ENCODE assay signal across 9 cellular contexts in genomic region chr3:62131620-62132019, GRCh38.
A peak's percentile ranks its signal among the peaks of the same experiment; 100 is the strongest.
DNase-seq lines count a peak whose midpoint lies in the region; ATAC-seq, FAIRE-seq and TF ChIP-seq lines count a peak whose summit lies in the region.
"Had no signal": no experiment of that assay in that cellular context is flagged by ENCODE, and none has a peak within 500 bp of the region (broad histone marks: within the 10 kb centered on the region; RNA-seq: fewer than 3 reads in every experiment).

No MANE protein-coding gene starts in this region.

- in situ Hi-C loops in IMR-90 (cut with MboI; ENCODE audit: low sequenced_read_pairs) = no loop called here
- in situ Hi-C loops in GM12878 (cut with MboI) = no loop called here

- H3K9me3 ChIP-seq in IMR-90 (ENCODE audit: control insufficient read depth, insufficient read depth, low read length) (no peaks in the 10 kb centered on the region), GM12878 (replicated peaks; ENCODE audit: control insufficient read depth, insufficient read depth, low read length) (no peaks in the 10 kb centered on the region)

- H3K4me3 ChIP-seq in AG10803 (ENCODE audit: low read length) (no peak overlapping the region), IMR-90 (ENCODE audit: insufficient read depth, low read depth, low read length) (no peak overlapping the region), GM12878 (no peak overlapping the region)
- H3K4me3 ChIP-seq: SK-N-MC had no signal

- H3K18ac ChIP-seq in IMR-90 (ENCODE audit: low read depth, low read length) = no peak overlapping the region

- H3K36me3 ChIP-seq in IMR-90 (ENCODE audit: control insufficient read depth, insufficient read depth, low read length) (no peaks in the 10 kb centered on the region; the same call in 1 of the 2 replicates), GM12878 (ENCODE audit: control insufficient read depth in 2 of 2, insufficient read depth in 2 of 2, low read length in 1 of 2) (no peaks in the 10 kb centered on the region)

- 0 out of 2 replicates have a peak, but pooled peaks cover 3% of the 10 kb centered on the region for H3K9me1 ChIP-seq in IMR-90 (ENCODE audit: insufficient read depth, low read length)

- dilution Hi-C loops in IMR-90 (cut with HindIII; ENCODE audit: low sequenced_read_pairs, unreplicated experiment) = no loop called here

- H4K20me1 ChIP-seq in IMR-90 (ENCODE audit: insufficient read depth, low read length) = no peaks in the 10 kb centered on the region
- no peaks in the 10 kb centered on the region for H4K20me1 ChIP-seq in GM12878 (ENCODE audit: control insufficient read depth, insufficient read depth)

- no peak overlapping the region for H3K9ac ChIP-seq in IMR-90 (ENCODE audit: low read depth, low read length)
- no peak overlapping the region for H3K9ac ChIP-seq in GM12878 (ENCODE audit: control insufficient read depth, insufficient read depth, low read length)

- H3K4me1 ChIP-seq in IMR-90 (ENCODE audit: control insufficient read depth, insufficient read depth, low read length) (no peaks in the 10 kb centered on the region), GM12878 (ENCODE audit: control insufficient read depth, insufficient read depth, low read length) (no peaks in the 10 kb centered on the region)

- H3K27ac ChIP-seq in IMR-90 (ENCODE audit: insufficient read depth, low read length) = no peak overlapping the region
- H3K27ac ChIP-seq in GM12878 (ENCODE audit: control insufficient read depth, insufficient read depth) = no peak overlapping the region
- H3K27ac ChIP-seq: SK-N-MC had no signal

- CTCF ChIA-PET in IMR-90 (lab: Yijun Ruan, JAX) = interaction anchor here (1.1 kb wide), 1 partner anchor 567 kb away, joined by 4 read pairs; no protein-coding TSS in a partner anchor
- CTCF ChIA-PET in GM12878 (lab: Yijun Ruan, JAX) = interaction anchor here (1.0 to 3.0 kb wide), 20 partner anchors 10 to 567 kb away, joined by 3 to 51 read pairs (median 4); no protein-coding TSS in a partner anchor

- no peak overlapping the region for H2AK9ac ChIP-seq in IMR-90 (replicated peaks; ENCODE audit: low read depth, low read length, poor library complexity)

- peak; percentile 10 for DNase-seq in AG10803 (ENCODE audit: low read depth)
- DNase-seq in IMR-90 = peak; percentile 11
- DNase-seq in GM12878 (ENCODE audit: low read depth, low spot score) = no peak
- DNase-seq in left lobe of liver (ENCODE audit: low spot score) = no peak
- no peak for DNase-seq in stimulated activated CD4-positive, alpha-beta T cell treated with anti-CD3 and anti-CD28 coated beads, Interleukin-2, amount 100 ng/mL, for 48 hours
- DNase-seq in activated T-cell treated with anti-CD3 and anti-CD28 coated beads, Interleukin-2, amount 50 U/mL, for 48 hours = no peak
- DNase-seq in HuH-7 (ENCODE audit: low spot score) = no peak

- TF ChIP-seq POLR2A in IMR-90 (IDR thresholded peaks at IDR 0.05; ENCODE audit: low read depth, low read length) = no peak
- no peak for TF ChIP-seq POLR2A in GM12878 (IDR thresholded peaks at IDR 0.05; ENCODE audit: low read depth, low read length)

- no peak for TF ChIP-seq EP300 in GM12878 (IDR thresholded peaks at IDR 0.05; ENCODE audit: borderline replicate concordance in 1 of 2, control insufficient read depth in 1 of 2, low read depth in 2 of 2, low read length in 2 of 2)

- H3K79me1 ChIP-seq in IMR-90 (ENCODE audit: low read depth in 1 of 2, low read length in 2 of 2) = no peaks in the 10 kb centered on the region

- no peak overlapping the region for H2BK15ac ChIP-seq in IMR-90 (ENCODE audit: low read depth, low read length)

- ATAC-seq in IMR-90 (ENCODE audit: low read depth) (peak; percentile 37; the same call in 1 of the 2 replicates), GM12878 (peak; percentile 61), left lobe of liver (peak; percentile 45), HG02763 (IDR thresholded peaks at IDR 0.05; ENCODE audit: unreplicated experiment) (no peak)

- SMC1A ChIA-PET in GM12878 (lab: Charles Lee; ENCODE audit: uncharacterized antibody, unreplicated experiment) = interaction anchor here (0.7 to 3.3 kb wide), 15 partner anchors 9 to 566 kb away, joined by 3 to 33 read pairs (median 5); no protein-coding TSS in a partner anchor

- POLR2A ChIA-PET in IMR-90 (lab: Charles Lee; ENCODE audit: unreplicated experiment) = no interaction called here
- POLR2A ChIA-PET in GM12878 (lab: Charles Lee) = interaction anchor here (0.6 to 1.6 kb wide), 2 partner anchors 10 to 12 kb away, joined by 4 read pairs; no protein-coding TSS in a partner anchor

- no peak overlapping the region for H4K91ac ChIP-seq in IMR-90 (ENCODE audit: insufficient read depth, low read depth, low read length)

- WGBS in IMR-90 (ENCODE audit: extremely low coverage in 2 of 2, insufficient read length in 1 of 2), 2 experiments = no CpG with 5 or more reads among the region's 3 CpGs
- WGBS in GM12878 (ENCODE audit: insufficient coverage, insufficient replicate concordance, low lambda C conversion rate, missing lambda C conversion rate) = 25% methylated on average over 3 of the region's 3 CpGs

- H4K5ac ChIP-seq in IMR-90 (ENCODE audit: low read depth, low read length) = no peak overlapping the region

- no peak overlapping the region for H4K8ac ChIP-seq in IMR-90 (ENCODE audit: low read depth in 2 of 2, low read length in 2 of 2)

- no peak for FAIRE-seq in GM12878 (lab: Jason Lieb, UNC)

- no peak overlapping the region for H2AK5ac ChIP-seq in IMR-90 (ENCODE audit: low read depth, low read length)

- RAD21 ChIA-PET in GM12878 (lab: Charles Lee; ENCODE audit: unreplicated experiment) = interaction anchor here (0.6 to 2.8 kb wide), 9 partner anchors 9 to 583 kb away, joined by 3 to 22 read pairs (median 4); no protein-coding TSS in a partner anchor

- no peaks in the 10 kb centered on the region for H3K27me3 ChIP-seq in IMR-90 (ENCODE audit: control insufficient read depth, insufficient read depth, low read length)
- H3K27me3 ChIP-seq in GM12878 (replicated peaks in 1 of 2; ENCODE audit: control insufficient read depth in 2 of 2, insufficient read depth in 2 of 2, low read length in 1 of 2) = no peaks in the 10 kb centered on the region

- H3K79me2 ChIP-seq in GM12878 (ENCODE audit: control insufficient read depth, insufficient read depth, low read length) = no peaks in the 10 kb centered on the region

- H3K4me2 ChIP-seq in IMR-90 (ENCODE audit: low read depth, low read length) (no peak overlapping the region), GM12878 (ENCODE audit: control insufficient read depth, insufficient read depth) (no peak overlapping the region)

- intact Hi-C loops in IMR-90 (cut with micrococcal nuclease) (loop anchor here (2.0 kb wide), 1 partner anchor 567 kb away; no protein-coding TSS in a partner anchor), GM12878 (cut with micrococcal nuclease; ENCODE audit: unreplicated experiment) (loop anchor here (1.0 kb wide), 1 partner anchor 273 kb away; no protein-coding TSS in a partner anchor)

- H3K56ac ChIP-seq in IMR-90 (ENCODE audit: extremely low read depth, insufficient read depth, low read length) = no peak overlapping the region

- H2BK5ac ChIP-seq in IMR-90 (ENCODE audit: low read depth, low read length, poor library complexity, severe bottlenecking) = no peak overlapping the region

- H2AFZ ChIP-seq in IMR-90 (replicated peaks; ENCODE audit: low read length, poor library complexity) = no peak overlapping the region
- H2AFZ ChIP-seq in GM12878 (ENCODE audit: control insufficient read depth, low read depth, low read length) = no peak overlapping the region

- TF ChIP-seq RAD21 in IMR-90 (IDR thresholded peaks at IDR 0.05; ENCODE audit: low read length) (peak; percentile 47), GM12878 (IDR thresholded peaks at IDR 0.05; ENCODE audit: insufficient read depth, low read depth, low read length) (0 out of 2 replicates have a peak, but pooled peaks have one; percentile 19)

- peak; percentile 49 for TF ChIP-seq CTCF in AG10803 (conservative IDR thresholded peaks at IDR 0.05; ENCODE audit: low read length)
- peak; percentile 38 for TF ChIP-seq CTCF in IMR-90 (conservative IDR thresholded peaks at IDR 0.05; ENCODE audit: low read depth, low read length)
- TF ChIP-seq CTCF in GM12878 (IDR thresholded peaks at IDR 0.05 in 2 of 3, conservative IDR thresholded peaks at IDR 0.05 in 1 of 3; ENCODE audit: control insufficient read depth in 2 of 3, extremely low read depth in 1 of 3, insufficient read depth in 1 of 3, low read depth in 3 of 3, low read length in 3 of 3) = peak in 2 of 3 experiments; percentile 26 to 34; a peak in 2 of 6 replicates

- H3K23ac ChIP-seq in IMR-90 (ENCODE audit: low read depth, low read length) = no peak overlapping the region

- H2BK120ac ChIP-seq in IMR-90 (ENCODE audit: low read depth, low read length) = no peak overlapping the region

- BruUV-seq in IMR-90 (replicated peaks; lab: Mats Ljungman, UMichigan) (no TSS peak), GM12878 (replicated peaks; lab: Mats Ljungman, UMichigan) (no TSS peak)

- H3K4ac ChIP-seq in IMR-90 (ENCODE audit: low read depth, low read length) = no peak overlapping the region

- no peak overlapping the region for H3K14ac ChIP-seq in IMR-90 (replicated peaks; ENCODE audit: low read depth, low read length)

- H2BK20ac ChIP-seq in IMR-90 (ENCODE audit: low read depth, low read length) = no peak overlapping the region

TF ChIP-seq in IMR-90, 13 proteins besides CTCF, POLR2A, EP300 and RAD21:
- TF ChIP-seq CEBPB (IDR thresholded peaks at IDR 0.05; ENCODE audit: low read depth, low read length) (no peak), RFX5 (IDR thresholded peaks at IDR 0.05; ENCODE audit: low read depth, low read length) (no peak), RCOR1 (IDR thresholded peaks at IDR 0.05; ENCODE audit: insufficient replicate concordance, low read length) (no peak), MXI1 (IDR thresholded peaks at IDR 0.05; ENCODE audit: borderline replicate concordance, low read depth, low read length) (no peak), NFE2L2 (IDR thresholded peaks at IDR 0.05; ENCODE audit: low read depth, low read length) (no peak), SMC3 (IDR thresholded peaks at IDR 0.05; ENCODE audit: low read depth, low read length) (peak; percentile 32)
TF ChIP-seq in IMR-90: peak in this region for 1.

TF ChIP-seq in GM12878, 131 proteins besides CTCF, POLR2A, EP300 and RAD21 (continues in another document):
- TF ChIP-seq POLR2AphosphoS5 (IDR thresholded peaks at IDR 0.05; ENCODE audit: low read length) (no peak), EED (IDR thresholded peaks at IDR 0.05; ENCODE audit: low read depth) (no peak), HCFC1 (IDR thresholded peaks at IDR 0.05; ENCODE audit: low read length) (no peak), SIX5 (IDR thresholded peaks at IDR 0.05; ENCODE audit: low read depth, low read length, severe bottlenecking) (no peak), NR2C2 (IDR thresholded peaks at IDR 0.05; ENCODE audit: borderline replicate concordance, control insufficient read depth, insufficient read length, low read depth) (no peak), JUND (IDR thresholded peaks at IDR 0.05; ENCODE audit: low read depth, low read length) (no peak), SMAD5 (IDR thresholded peaks at IDR 0.05; ENCODE audit: low read depth) (no peak), ATF3 (IDR thresholded peaks at IDR 0.05; ENCODE audit: borderline replicate concordance, extremely low read depth, low read depth, low read length) (no peak)

Comparison
In these comparisons a context has a peak if more than half of its experiments do, and no peak if none do; other contexts are left out.
1. DNase-seq: peak in AG10803 (single experiment) and IMR-90 (single experiment); none in GM12878 (single experiment), left lobe of liver (single experiment), stimulated activated CD4-positive, alpha-beta T cell treated with anti-CD3 and anti-CD28 coated beads, Interleukin-2, amount 100 ng/mL, for 48 hours (0 of 2), activated T-cell treated with anti-CD3 and anti-CD28 coated beads, Interleukin-2, amount 50 U/mL, for 48 hours (0 of 2) and HuH-7 (single experiment).
2. Peak in every context shown above with its lines, with median percentiles within 50 percentile points of each other: CTCF ChIP-seq.